8 cellular contexts compared by ENCODE assay signal in genomic region chr12:52874573-52875435, GRCh38. TPM values are rescaled to one million over a fixed set of nuclear protein-coding genes. Genes with fewer than 3 reads are reported as not detected.
A peak's percentile ranks its signal among the peaks of the same experiment; 100 is the strongest.
DNase-seq lines count a peak whose midpoint lies in the region; ATAC-seq and TF ChIP-seq lines count a peak whose summit lies in the region.

No MANE protein-coding gene starts in this region.

- H3K36me3 Mint-ChIP-seq in Caco-2 (ENCODE audit: insufficient read depth, unreplicated experiment): no peaks in the 10 kb centered on the region
- no peaks in the 10 kb centered on the region for H3K36me3 Mint-ChIP-seq in progenitor cell of endocrine pancreas (ENCODE audit: insufficient read depth)

- peaks cover 43% of the 10 kb centered on the region for H3K4me1 ChIP-seq in Caco-2
- peaks cover 39% of the 10 kb centered on the region for H3K4me1 ChIP-seq in Panc1 (ENCODE audit: control insufficient read depth, insufficient read depth, low read length)

- H3K27ac ChIP-seq in Panc1 (ENCODE audit: low read length): peak overlapping the region; percentile 81

- H3K27me3 Mint-ChIP-seq in Caco-2 (ENCODE audit: insufficient read depth, unreplicated experiment): no peaks in the 10 kb centered on the region
- peaks cover 50% of the 10 kb centered on the region for H3K27me3 Mint-ChIP-seq in progenitor cell of endocrine pancreas

- no peak for TF ChIP-seq CTCF in Caco-2 (IDR thresholded peaks at IDR 0.05; ENCODE audit: insufficient read depth in 1 of 2, low read depth in 1 of 2, low read length in 1 of 2, severe bottlenecking in 1 of 2, unreplicated experiment in 1 of 2)
- TF ChIP-seq CTCF in Panc1 (IDR thresholded peaks at IDR 0.05): no peak
- TF ChIP-seq CTCF in progenitor cell of endocrine pancreas (IDR thresholded peaks at IDR 0.05; ENCODE audit: unreplicated experiment): no peak

- H3K9me3 ChIP-seq in Caco-2 (no peaks in the 10 kb centered on the region), Panc1 (ENCODE audit: control insufficient read depth, insufficient read depth, low read depth, low read length) (no peaks in the 10 kb centered on the region)

- H3K27me3 ChIP-seq in Caco-2 (replicated peaks; ENCODE audit: control insufficient read depth, insufficient read depth, low read length) (no peaks in the 10 kb centered on the region), Panc1 (ENCODE audit: control insufficient read depth, insufficient read depth, low read length) (no peaks in the 10 kb centered on the region)

- ATAC-seq in Panc1: no peak
- ATAC-seq in GM18517 (IDR thresholded peaks at IDR 0.05; ENCODE audit: unreplicated experiment): no peak
- ATAC-seq in HG02981 (IDR thresholded peaks at IDR 0.05; ENCODE audit: unreplicated experiment): no peak

- TF ChIP-seq POLR2A in erythroblast (IDR thresholded peaks at IDR 0.05; ENCODE audit: low read length): peak; percentile 23

- intact Hi-C loops in Caco-2 (cut with micrococcal nuclease; ENCODE audit: unreplicated experiment): loop anchor here (5.0 kb wide), 1 partner anchor 733 kb away; no protein-coding TSS in a partner anchor
- intact Hi-C loops in Panc1 (cut with micrococcal nuclease; ENCODE audit: unreplicated experiment): loop anchor here (5.0 kb wide), 2 partner anchors 503 to 738 kb away; no protein-coding TSS in a partner anchor

- H3K27ac Mint-ChIP-seq in Caco-2 (ENCODE audit: unreplicated experiment) (peak overlapping the region; percentile 76), progenitor cell of endocrine pancreas (peak overlapping the region; percentile 73)

- in situ Hi-C loops in Panc1 (cut with HindIII; ENCODE audit: low pct_unique_long_range_greater_than_20kb, low sequenced_read_pairs): loop anchor here (25.0 kb wide), 1 partner anchor 112 kb away; no protein-coding TSS in a partner anchor

- H3K9me3 Mint-ChIP-seq in Caco-2 (ENCODE audit: unreplicated experiment) (no peaks in the 10 kb centered on the region), progenitor cell of endocrine pancreas (ENCODE audit: low read depth) (no peaks in the 10 kb centered on the region)

- CTCF ChIA-PET in Caco-2 (lab: Charles Lee): interaction anchor here (0.5 to 1.1 kb wide), 3 partner anchors 9 to 71 kb away, joined by 3 read pairs; no protein-coding TSS in a partner anchor
- CTCF ChIA-PET in Panc1 (lab: Charles Lee): interaction anchor here (1.7 to 1.8 kb wide), 2 partner anchors 9 to 495 kb away, joined by 5 to 6 read pairs; no protein-coding TSS in a partner anchor

- DNase-seq in Caco-2 (no peak), Panc1 (ENCODE audit: low read depth, low spot score) (no peak), erythroblast (lab: John Stamatoyannopoulos, UW) (no peak), progenitor cell of endocrine pancreas (ENCODE audit: low spot score, unreplicated experiment) (no peak), NCI-H2029 (lab: John Stamatoyannopoulos, UW) (no peak), NCI-H774 (lab: John Stamatoyannopoulos, UW) (no peak)

- H3K4me3 ChIP-seq in Caco-2 (ENCODE audit: low read depth, low read length): peak overlapping the region; percentile 49
- H3K4me3 ChIP-seq in Panc1 (ENCODE audit: low read depth in 2 of 2, low read length in 2 of 2): peak overlapping the region; percentile 54 to 72

- H3K4me1 Mint-ChIP-seq in Caco-2 (ENCODE audit: low read depth, unreplicated experiment): peaks cover 33% of the 10 kb centered on the region
- peaks cover 17% of the 10 kb centered on the region for H3K4me1 Mint-ChIP-seq in progenitor cell of endocrine pancreas (ENCODE audit: low read depth)

- BruUV-seq in Caco-2 (replicated peaks; lab: Mats Ljungman, UMichigan): TSS peak; percentile 86
- no TSS peak for BruUV-seq in Panc1 (replicated peaks; lab: Mats Ljungman, UMichigan)

- POLR2A ChIA-PET in Caco-2 (lab: Charles Lee) (interaction anchor here (1.0 kb wide), 1 partner anchor 106 kb away, joined by 6 read pairs; no protein-coding TSS in a partner anchor), Panc1 (lab: Charles Lee) (no interaction called here)

- H3K36me3 ChIP-seq in Caco-2 (ENCODE audit: control insufficient read depth, insufficient read depth, low read length) (no peaks in the 10 kb centered on the region; the same call in 1 of the 2 replicates), Panc1 (ENCODE audit: control insufficient read depth, insufficient read depth, low read length) (no peaks in the 10 kb centered on the region)

- H3K4me3 Mint-ChIP-seq in Caco-2 (ENCODE audit: unreplicated experiment): peak overlapping the region; percentile 80
- H3K4me3 Mint-ChIP-seq in progenitor cell of endocrine pancreas (ENCODE audit: low read depth): peak overlapping the region; percentile 63

RNA-seq across cellular contexts. Expression of gene KRT78, which starts 26.0 kb away (rescaled TPM):
- not detected in 2 replicates for total RNA-seq in Caco-2 (2022)
- not detected for total RNA-seq in Panc1 (2021; ENCODE audit: unreplicated experiment)
- polyA plus RNA-seq in Panc1 (2012; ENCODE audit: insufficient read length): not detected
- not detected in 2 replicates for total RNA-seq in progenitor cell of endocrine pancreas

RNA-seq across cellular contexts. Expression of gene KRT8, which starts 30.1 kb away (rescaled TPM):
- total RNA-seq in Caco-2 (2022): 3,707 and 3,725 TPM in 2 replicates
- total RNA-seq in Panc1 (2021; ENCODE audit: unreplicated experiment): 6,125 TPM
- polyA plus RNA-seq in Panc1 (2012; ENCODE audit: insufficient read length): 7,157 TPM
- total RNA-seq in progenitor cell of endocrine pancreas: 1,180 and 1,246 TPM in 2 replicates

RNA-seq across cellular contexts. Expression of gene KRT79, which starts 40.7 kb away (rescaled TPM):
- total RNA-seq in Caco-2 (2022) (not detected in 2 replicates), Panc1 (2021; ENCODE audit: unreplicated experiment) (not detected), progenitor cell of endocrine pancreas (not detected in 2 replicates)
- polyA plus RNA-seq in Panc1 (2012; ENCODE audit: insufficient read length): 0.11 TPM
